Comparison of ENCODE assay signal across 8 cellular contexts in genomic region chr6:36442671-36443497, GRCh38. TPM values are rescaled to one million over a fixed set of nuclear protein-coding genes. Genes with fewer than 3 reads are reported as not detected.
DNase-seq lines count a peak whose midpoint lies in the region; ATAC-seq, FAIRE-seq and TF ChIP-seq lines count a peak whose summit lies in the region.

KCTD20 (plus strand) TSS chr6:36443000; CDS start chr6:36470098, 27,098 bp downstream.
PXT1 (minus strand) TSS chr6:36442854; CDS start chr6:36426082, 16,772 bp downstream.

- peak within 1 kb of the TSS; percentile 80 to 99 (median 88) for H3K4me3 ChIP-seq in BLaER1 treated with 17β-estradiol and CSF1 and Interleukin-3, amounts not matched to agents 10 nM and 100 nM
- peak within 1 kb of the TSS; percentile 78 to 93 (median 93) for H3K4me3 ChIP-seq in HepG2 (replicated peaks in 1 of 3; ENCODE audit: insufficient read depth in 1 of 3, low read depth in 2 of 3, low read length in 3 of 3)

- POLR2A ChIA-PET in HepG2 (lab: Yijun Ruan, JAX) = interaction anchor here (0.9 to 1.7 kb wide), 4 partner anchors 16 to 150 kb away, joined by 4 to 23 read pairs (median 4); no protein-coding TSS in a partner anchor

- peak; percentile 48 to 70; a peak in 2 of 4 replicates for TF ChIP-seq EP300 in HepG2 (IDR thresholded peaks at IDR 0.05; ENCODE audit: low read depth in 2 of 2, low read length in 2 of 2)
- TF ChIP-seq EP300 in HepG2 (CRISPR knock-in tag; IDR thresholded peaks at IDR 0.05; ENCODE audit: borderline replicate concordance) = peak; percentile 72

- peaks cover 0 to 26% (median 11%) of the 10 kb centered on the region in 11 experiments; a peak in 11 of 22 replicates for H4K20me1 ChIP-seq in BLaER1 treated with 17β-estradiol and CSF1 and Interleukin-3, amounts not matched to agents 10 nM and 100 nM
- H4K20me1 ChIP-seq in HepG2 (ENCODE audit: insufficient read depth, low read length) = no peaks in the 10 kb centered on the region; the same call in 1 of the 2 replicates

- in situ Hi-C loops in HepG2 (cut with HindIII; ENCODE audit: extremely low pct_ligation_motif_present, low pct_unique_long_range_greater_than_20kb) = loop anchor here (5.0 kb wide), 1 partner anchor 154 kb away; no protein-coding TSS in a partner anchor

- peak within 1 kb of the TSS; percentile 86 to 97 (median 95) for H3K27ac ChIP-seq in BLaER1 treated with 17β-estradiol and CSF1 and Interleukin-3, amounts not matched to agents 10 nM and 100 nM
- H3K27ac ChIP-seq in HepG2 (ENCODE audit: extremely low read length, insufficient read depth, low read length) = peak within 1 kb of the TSS; percentile 94

- TF ChIP-seq POLR2A in HepG2 (IDR thresholded peaks at IDR 0.05; ENCODE audit: insufficient read depth in 1 of 2, low read depth in 2 of 2, low read length in 2 of 2) = peak; percentile 89 to 92

- H3K4me2 ChIP-seq in BLaER1 treated with 17β-estradiol and CSF1 and Interleukin-3, amounts not matched to agents 10 nM and 100 nM = peak within 1 kb of the TSS; percentile 84 to 96 (median 94)
- peak within 1 kb of the TSS; percentile 90 for H3K4me2 ChIP-seq in HepG2 (ENCODE audit: low read depth, low read length)

- H3K9ac ChIP-seq in BLaER1 treated with 17β-estradiol and CSF1 and Interleukin-3, amounts not matched to agents 10 nM and 100 nM = peak within 1 kb of the TSS; percentile 92 to 97 (median 94)
- H3K9ac ChIP-seq in HepG2 (ENCODE audit: insufficient read depth, low read depth, low read length) = peak within 1 kb of the TSS; percentile 87

- peaks cover 10 to 29% (median 16%) of the 10 kb centered on the region in 11 experiments; a peak in 20 of 22 replicates for H3K36me3 ChIP-seq in BLaER1 treated with 17β-estradiol and CSF1 and Interleukin-3, amounts not matched to agents 10 nM and 100 nM
- H3K36me3 ChIP-seq in HepG2 (replicated peaks in 1 of 2; ENCODE audit: control insufficient read depth in 1 of 2, insufficient read depth in 2 of 2, low read length in 2 of 2) = no peaks in the 10 kb centered on the region; a peak in 1 of 5 replicates

- peak within 1 kb of the TSS; percentile 64 for H2AFZ ChIP-seq in HepG2 (ENCODE audit: low read length)

- peaks cover 46% of the 10 kb centered on the region for H3K79me2 ChIP-seq in HepG2 (ENCODE audit: insufficient read depth, low read length)

- TF ChIP-seq RAD21 in HepG2 (CRISPR knock-in tag; IDR thresholded peaks at IDR 0.05) = peak; percentile 66

- TF ChIP-seq CTCF in HepG2 (CRISPR knock-in tag; IDR thresholded peaks at IDR 0.05) = peak; percentile 32

- peak; percentile 83 for ATAC-seq in GM19324 (IDR thresholded peaks at IDR 0.05; ENCODE audit: low FRiP score, unreplicated experiment)
- peak; percentile 77 for ATAC-seq in HG03442 (IDR thresholded peaks at IDR 0.05; ENCODE audit: unreplicated experiment)
- peak; percentile 90 for ATAC-seq in HepG2

- CTCF ChIA-PET in HepG2 (lab: Yijun Ruan, JAX; ENCODE audit: low intra/inter-chr PET ratio, low total read pairs) = interaction anchor here (3.3 kb wide), 1 partner anchor 19 kb away, joined by 13 read pairs; no protein-coding TSS in a partner anchor

- H3K9me3 ChIP-seq in BLaER1 treated with 17β-estradiol and CSF1 and Interleukin-3, amounts not matched to agents 10 nM and 100 nM (replicated peaks in 1 of 11) = peaks cover 0 to 12% (median 9%) of the 10 kb centered on the region in 11 experiments; a peak in 13 of 22 replicates
- H3K9me3 ChIP-seq in HepG2 (ENCODE audit: low read length) = no peaks in the 10 kb centered on the region

- no TSS peak for BruUV-seq in HepG2 (replicated peaks; lab: Mats Ljungman, UMichigan)

- DNase-seq in NCI-H524 treated with DMSO at 0.1 percent for 48 hours (lab: John Stamatoyannopoulos, UW) (peak; percentile 25), dedifferentiated amniotic fluid mesenchymal stem cell (ENCODE audit: extremely low spot score) (peak; percentile 78), HepG2 (ENCODE audit: low spot score) (peak; percentile 86)
- DNase-seq in activated CD4-positive, alpha-beta T cell treated with anti-CD3 and anti-CD28 coated beads, Interleukin-2, amount 50 U/mL, for 1 hour = peak; percentile 81
- DNase-seq in stimulated activated CD4-positive, alpha-beta T cell treated with anti-CD3 and anti-CD28 coated beads, Interleukin-2, amount 100 ng/mL, for 4 hours (ENCODE audit: low read depth) = peak; percentile 79

- H3K4me1 ChIP-seq in BLaER1 treated with 17β-estradiol and CSF1 and Interleukin-3, amounts not matched to agents 10 nM and 100 nM = peaks cover 33 to 51% (median 39%) of the 10 kb centered on the region in 10 experiments
- H3K4me1 ChIP-seq in HepG2 (ENCODE audit: insufficient read depth, low read length) = peaks cover 51% of the 10 kb centered on the region

- no peaks in the 10 kb centered on the region for H3K27me3 ChIP-seq in BLaER1 treated with 17β-estradiol and CSF1 and Interleukin-3, amounts not matched to agents 10 nM and 100 nM
- H3K27me3 ChIP-seq in HepG2 (ENCODE audit: control insufficient read depth in 1 of 2, insufficient read depth in 2 of 2, low read length in 2 of 2) = no peaks in the 10 kb centered on the region; a peak in 1 of 5 replicates

- WGBS in HepG2 (ENCODE audit: low lambda C conversion rate) = under 1% methylated on average over 42 of the region's 93 CpGs

- FAIRE-seq in HepG2 (lab: Jason Lieb, UNC) = no peak

- intact Hi-C loops in HepG2 (cut with micrococcal nuclease; ENCODE audit: unreplicated experiment) = loop anchor here (5.0 kb wide), 1 partner anchor 104 kb away; the partner anchor contains the start of gene STK38

TF ChIP-seq in HepG2, 621 proteins besides CTCF, POLR2A, EP300 and RAD21 (continues in another document):
- TF ChIP-seq ZEB1 (IDR thresholded peaks at IDR 0.05; ENCODE audit: insufficient replicate concordance, low read depth) (peak; percentile 45), ZNF766 (CRISPR knock-in tag; IDR thresholded peaks at IDR 0.05; ENCODE audit: borderline replicate concordance) (peak; percentile 86; the same call in 1 of the 2 replicates)

RNA-seq across cellular contexts. Expression of gene KCTD20, which starts in this region (rescaled TPM):
- 67.1 and 103 TPM in 2 replicates for total RNA-seq in HepG2 (2016; rRNA removed; fragmentation: Illumina TruSeq; extraction: Trizol)
- total RNA-seq in HepG2 (2016; cell fraction: cytosol; rRNA removed; fragmentation: Illumina TruSeq; extraction: Trizol; ENCODE audit: low read depth) = 26.7 and 28.2 TPM in 2 replicates
- total RNA-seq in HepG2 (2016; cell fraction: insoluble cytoplasmic fraction; rRNA removed; fragmentation: Illumina TruSeq; extraction: Trizol) = 69.3 and 101 TPM in 2 replicates
- total RNA-seq in HepG2 (2016; cell fraction: membrane; rRNA removed; fragmentation: Illumina TruSeq; extraction: Trizol) = 84.1 and 87.5 TPM in 2 replicates
- 37.0 and 39.6 TPM in 2 replicates for total RNA-seq in HepG2 (2016; cell fraction: nucleus; rRNA removed; fragmentation: Illumina TruSeq; extraction: Trizol)
- 44.7 and 52.7 TPM in 2 replicates for polyA plus RNA-seq in HepG2 (2011; rRNA removed)
- 32.0 and 41.2 TPM in 2 replicates for polyA plus RNA-seq in HepG2 (2011; cell fraction: cytosol; rRNA removed)
- 11.2 and 17.3 TPM in 2 replicates for polyA plus RNA-seq in HepG2 (2011; cell fraction: nucleus; rRNA removed)
- 41.8 and 45.4 TPM in 2 replicates for polyA plus RNA-seq in HepG2 (2012)
- polyA plus RNA-seq in HepG2 (2016; cell fraction: cytosol; fragmentation: Illumina TruSeq; extraction: Trizol; ENCODE audit: low read depth) = 20.4 and 21.4 TPM in 2 replicates
- 58.8 and 61.0 TPM in 2 replicates for polyA plus RNA-seq in HepG2 (2016; cell fraction: insoluble cytoplasmic fraction; fragmentation: Illumina TruSeq; extraction: Trizol; ENCODE audit: low read depth)
- polyA plus RNA-seq in HepG2 (2016; cell fraction: membrane; fragmentation: Illumina TruSeq; extraction: Trizol; ENCODE audit: low read depth) = 36.6 and 38.4 TPM in 2 replicates
- 28.5 and 29.9 TPM in 2 replicates for polyA plus RNA-seq in HepG2 (2016; cell fraction: nucleus; fragmentation: Illumina TruSeq; extraction: Trizol; ENCODE audit: insufficient read depth, low read depth)
- polyA minus RNA-seq in HepG2 (2011; rRNA and poly(A)+ RNA removed; ENCODE audit: low replicate concordance) = 78.2 and 137 TPM in 2 replicates
- polyA minus RNA-seq in HepG2 (2011; cell fraction: cytosol; rRNA and poly(A)+ RNA removed) = 45.6 and 62.7 TPM in 2 replicates
- 42.6 and 54.1 TPM in 2 replicates for polyA minus RNA-seq in HepG2 (2011; cell fraction: nucleus; rRNA and poly(A)+ RNA removed)

RNA-seq across cellular contexts. Expression of gene PXT1, which starts in this region (rescaled TPM):
- not detected in 2 replicates for total RNA-seq in HepG2 (2016; rRNA removed; fragmentation: Illumina TruSeq; extraction: Trizol)
- 0.79 and 0.91 TPM in 2 replicates for total RNA-seq in HepG2 (2016; cell fraction: cytosol; rRNA removed; fragmentation: Illumina TruSeq; extraction: Trizol; ENCODE audit: low read depth)
- total RNA-seq in HepG2 (2016; cell fraction: insoluble cytoplasmic fraction; rRNA removed; fragmentation: Illumina TruSeq; extraction: Trizol) = 0.04 TPM in 1 of 2 replicates, not detected in the other
- 0.28 and 0.40 TPM in 2 replicates for total RNA-seq in HepG2 (2016; cell fraction: membrane; rRNA removed; fragmentation: Illumina TruSeq; extraction: Trizol)
- total RNA-seq in HepG2 (2016; cell fraction: nucleus; rRNA removed; fragmentation: Illumina TruSeq; extraction: Trizol) = 0.16 and 0.19 TPM in 2 replicates
- 0.04 TPM in 1 of 2 replicates, not detected in the other for polyA plus RNA-seq in HepG2 (2011; rRNA removed)
- polyA plus RNA-seq in HepG2 (2011; cell fraction: cytosol; rRNA removed) = 0.04 and 0.08 TPM in 2 replicates
- not detected in 2 replicates for polyA plus RNA-seq in HepG2 (2011; cell fraction: nucleus; rRNA removed)
- not detected in 2 replicates for polyA plus RNA-seq in HepG2 (2012)
- not detected in 2 replicates for polyA plus RNA-seq in HepG2 (2016; cell fraction: cytosol; fragmentation: Illumina TruSeq; extraction: Trizol; ENCODE audit: low read depth)
- polyA plus RNA-seq in HepG2 (2016; cell fraction: insoluble cytoplasmic fraction; fragmentation: Illumina TruSeq; extraction: Trizol; ENCODE audit: low read depth) = not detected in 2 replicates
- not detected in 2 replicates for polyA plus RNA-seq in HepG2 (2016; cell fraction: membrane; fragmentation: Illumina TruSeq; extraction: Trizol; ENCODE audit: low read depth)
- polyA plus RNA-seq in HepG2 (2016; cell fraction: nucleus; fragmentation: Illumina TruSeq; extraction: Trizol; ENCODE audit: insufficient read depth, low read depth) = not detected in 2 replicates
- polyA minus RNA-seq in HepG2 (2011; rRNA and poly(A)+ RNA removed; ENCODE audit: low replicate concordance) = 0.20 and 0.21 TPM in 2 replicates
- polyA minus RNA-seq in HepG2 (2011; cell fraction: cytosol; rRNA and poly(A)+ RNA removed) = not detected in 2 replicates
- polyA minus RNA-seq in HepG2 (2011; cell fraction: nucleus; rRNA and poly(A)+ RNA removed) = 0.25 and 0.26 TPM in 2 replicates

Comparison
In these comparisons a context has a peak if more than half of its experiments do, and no peak if none do; other contexts are left out.
1. Peak in every context shown above with its lines: DNase-seq, ATAC-seq, H3K4me3 ChIP-seq and H3K27ac ChIP-seq.
2. DNase-seq: peak in every context shown above with its lines; median percentile 86 in HepG2; 81 in activated CD4-positive, alpha-beta T cell treated with anti-CD3 and anti-CD28 coated beads, Interleukin-2, amount 50 U/mL, for 1 hour; 79 in stimulated activated CD4-positive, alpha-beta T cell treated with anti-CD3 and anti-CD28 coated beads, Interleukin-2, amount 100 ng/mL, for 4 hours; 78 in dedifferentiated amniotic fluid mesenchymal stem cell; 25 in NCI-H524 treated with DMSO at 0.1 percent for 48 hours.